ENCODE assay signal across 10 cellular contexts in genomic region chr17:80782536-80783427, GRCh38.
DNase-seq lines count a peak whose midpoint lies in the region; ATAC-seq and TF ChIP-seq lines count a peak whose summit lies in the region.
"Had no signal": no experiment of that assay in that cellular context is flagged by ENCODE, and none has a peak within 500 bp of the region (broad histone marks: within the 10 kb centered on the region; RNA-seq: fewer than 3 reads in every experiment).

No MANE protein-coding gene starts in this region.

- H3K36me3 ChIP-seq in CD8-positive, alpha-beta memory T cell (ENCODE audit: insufficient read depth, low read length), result no peaks in the 10 kb centered on the region
- H3K36me3 ChIP-seq in PC-3 (ENCODE audit: low read depth, low read length), result no peaks in the 10 kb centered on the region

- no peaks in the 10 kb centered on the region for H4K20me1 ChIP-seq in PC-3 (ENCODE audit: low read length)

- H3K27me3 Mint-ChIP-seq in CD8-positive, alpha-beta memory T cell, result peaks cover 0 to 2% of the 10 kb centered on the region in 2 donors
- peaks cover 3% of the 10 kb centered on the region for H3K27me3 Mint-ChIP-seq in nephron (ENCODE audit: low read depth)

- CTCF ChIA-PET in CD8-positive, alpha-beta memory T cell (lab: Charles Lee), result interaction anchor here (0.6 to 1.8 kb wide), 5 partner anchors 8 to 79 kb away, joined by 3 to 4 read pairs (median 3); no protein-coding TSS in a partner anchor
- CTCF ChIA-PET in PC-3 (lab: Charles Lee), result no interaction called here

- H3K9me3 ChIP-seq in CD8-positive, alpha-beta memory T cell (ENCODE audit: low read length), result no peaks in the 10 kb centered on the region
- no peaks in the 10 kb centered on the region for H3K9me3 ChIP-seq in PC-3 (ENCODE audit: low read length)

- H3K27me3 ChIP-seq in CD8-positive, alpha-beta memory T cell (ENCODE audit: insufficient read depth, low read length, poor library complexity, severe bottlenecking), result no peaks in the 10 kb centered on the region
- no peaks in the 10 kb centered on the region for H3K27me3 ChIP-seq in PC-3 (ENCODE audit: low read length)

- intact Hi-C loops in PC-3 (cut with micrococcal nuclease), result no loop called here

- peaks cover 52 to 82% (median 71%) of the 10 kb centered on the region in 3 donors for H3K4me1 Mint-ChIP-seq in CD8-positive, alpha-beta memory T cell
- peaks cover 58% of the 10 kb centered on the region for H3K4me1 Mint-ChIP-seq in nephron

- H3K27ac ChIP-seq in CD8-positive, alpha-beta memory T cell (ENCODE audit: low read depth, low read length), result no peak overlapping the region
- H3K27ac ChIP-seq in PC-3 (ENCODE audit: low read length), result no peak overlapping the region

- no peak overlapping the region for H3K4me2 ChIP-seq in PC-3 (ENCODE audit: low read length)

- no TSS peak for BruUV-seq in PC-3 (replicated peaks; lab: Mats Ljungman, UMichigan)

- peak; percentile 31; the same call in 1 of the 2 replicates for ATAC-seq in PC-3

- POLR2A ChIA-PET in CD8-positive, alpha-beta memory T cell (lab: Charles Lee), result interaction anchor here (0.5 to 1.4 kb wide), 4 partner anchors 8 to 328 kb away, joined by 3 to 4 read pairs (median 4); no protein-coding TSS in a partner anchor
- POLR2A ChIA-PET in PC-3 (lab: Charles Lee; ENCODE audit: unreplicated experiment), result no interaction called here

- peaks cover 79% of the 10 kb centered on the region for H3K4me1 ChIP-seq in CD8-positive, alpha-beta memory T cell (ENCODE audit: insufficient read depth, low read length)
- H3K4me1 ChIP-seq in PC-3 (ENCODE audit: insufficient read depth, low read length), result peaks cover 8% of the 10 kb centered on the region

- TF ChIP-seq CTCF in PC-3 (conservative IDR thresholded peaks at IDR 0.05; ENCODE audit: low read depth, low read length), result no peak
- TF ChIP-seq CTCF in nephron (IDR thresholded peaks at IDR 0.05; ENCODE audit: unreplicated experiment in 3 of 3), result no peak

- H3K27ac Mint-ChIP-seq in CD8-positive, alpha-beta memory T cell, result peak overlapping the region; percentile 66 to 97 (median 93)
- H3K27ac Mint-ChIP-seq in nephron, result peak overlapping the region; percentile 67 to 72 (median 69)

- H3K36me3 Mint-ChIP-seq in CD8-positive, alpha-beta memory T cell, result peaks cover 6 to 17% (median 9%) of the 10 kb centered on the region in 3 donors
- H3K36me3 Mint-ChIP-seq in nephron (ENCODE audit: low read depth), result peaks cover 8% of the 10 kb centered on the region

- no peaks in the 10 kb centered on the region for H3F3A ChIP-seq in PC-3 (ENCODE audit: low read length, unreplicated experiment)

- H3K4me3 ChIP-seq in CD8-positive, alpha-beta memory T cell (ENCODE audit: low read length), result peak overlapping the region; percentile 1
- no peak overlapping the region for H3K4me3 ChIP-seq in PC-3 (ENCODE audit: low read length)

- no peak overlapping the region for H3K9ac ChIP-seq in PC-3 (ENCODE audit: low read length)

- no peak overlapping the region for H2AFZ ChIP-seq in PC-3 (ENCODE audit: low read length)

- no peaks in the 10 kb centered on the region for H3K9me3 Mint-ChIP-seq in CD8-positive, alpha-beta memory T cell
- no peaks in the 10 kb centered on the region for H3K9me3 Mint-ChIP-seq in nephron

- H3K79me2 ChIP-seq in PC-3 (ENCODE audit: low read length), result peaks cover 6% of the 10 kb centered on the region

- no peaks in the 10 kb centered on the region for H3K9me2 ChIP-seq in PC-3 (replicated peaks; ENCODE audit: low read length)

- DNase-seq in CD8-positive, alpha-beta memory T cell, result peak in 4 of 5 donors; percentile 24 to 68 (median 57)
- DNase-seq in PC-3, result no peak
- peak; percentile 70 for DNase-seq in amniotic epithelial cell (ENCODE audit: low read depth)
- no peak for DNase-seq in NCI-H187 (lab: John Stamatoyannopoulos, UW)
- DNase-seq in NCI-H82 treated with DMSO at 0.1 percent for 48 hours (lab: John Stamatoyannopoulos, UW; ENCODE audit: unreplicated experiment), result no peak
- DNase-seq in effector CD4-positive, alpha-beta T cell, result no peak
- no peak for DNase-seq in NCI-H748 treated with DMSO at 0.1 percent for 48 hours (lab: John Stamatoyannopoulos, UW)
- DNase-seq: activated CD4-positive, CD25-positive, alpha-beta regulatory T cell treated with anti-CD3 and anti-CD28 coated beads, Interleukin-2, amount 50 U/mL, for 72 hours; NCI-H1417 treated with DMSO at 0.1 percent for 48 hours had no signal

- peak overlapping the region; percentile 67 to 88 (median 83) for H3K4me3 Mint-ChIP-seq in CD8-positive, alpha-beta memory T cell
- no peak overlapping the region for H3K4me3 Mint-ChIP-seq in nephron

Comparison
In these comparisons a context has a peak if more than half of its experiments do, and no peak if none do; other contexts are left out.
1. DNase-seq: peak in CD8-positive, alpha-beta memory T cell (4 of 5) and amniotic epithelial cell (single experiment); none in PC-3 (single experiment), NCI-H187 (0 of 2), NCI-H82 treated with DMSO at 0.1 percent for 48 hours (single experiment), effector CD4-positive, alpha-beta T cell (single experiment) and NCI-H748 treated with DMSO at 0.1 percent for 48 hours (single experiment).
2. H3K4me3 Mint-ChIP-seq: peak in CD8-positive, alpha-beta memory T cell (7 of 7); none in nephron (0 of 3).